ENCODE assay signal across 8 cellular contexts in genomic region chr12:42299392-42300308, GRCh38. TPM values are rescaled to one million over a fixed set of nuclear protein-coding genes. Genes with fewer than 3 reads are reported as not detected.
DNase-seq lines count a peak whose midpoint lies in the region; ATAC-seq, FAIRE-seq and TF ChIP-seq lines count a peak whose summit lies in the region.

No MANE protein-coding gene starts in this region.

- CTCF ChIA-PET in A549 (lab: Yijun Ruan, JAX) (interaction anchor here (0.7 to 1.1 kb wide), 2 partner anchors 13 to 67 kb away, joined by 3 to 4 read pairs; no protein-coding TSS in a partner anchor), PC-9 (lab: Charles Lee) (no interaction called here)

- TF ChIP-seq CTCF in A549 (IDR thresholded peaks at IDR 0.05) (no peak), retinal pigment epithelial cell (conservative IDR thresholded peaks at IDR 0.05; ENCODE audit: low read depth, low read length) (no peak), PC-9 (conservative IDR thresholded peaks at IDR 0.05) (no peak)

- intact Hi-C loops in PC-9 (cut with micrococcal nuclease; ENCODE audit: unreplicated experiment), result no loop called here

- H4K20me1 ChIP-seq in PC-9 (ENCODE audit: insufficient read depth), result no peaks in the 10 kb centered on the region

- H3K4me2 ChIP-seq in A549 (no peak overlapping the region), PC-9 (no peak overlapping the region)

- FAIRE-seq in A549 (lab: Jason Lieb, UNC), result no peak

- H3K36me3 ChIP-seq in PC-9 (ENCODE audit: low read depth), result no peaks in the 10 kb centered on the region

- no peak overlapping the region for H2AFZ ChIP-seq in PC-9

- BruUV-seq in PC-9 (replicated peaks; lab: Mats Ljungman, UMichigan), result no TSS peak

- TF ChIP-seq POLR2A in A549 (IDR thresholded peaks at IDR 0.05; ENCODE audit: low read length), result no peak

- H3K27ac ChIP-seq in A549 (no peak overlapping the region), substantia nigra (ENCODE audit: low read depth, low read length, poor library complexity, severe bottlenecking) (no peak overlapping the region), PC-9 (no peak overlapping the region)

- peak; percentile 41 to 70; a peak in 5 of 6 replicates for ATAC-seq in A549
- peak; percentile 85 for ATAC-seq in GM19351 (IDR thresholded peaks at IDR 0.05; ENCODE audit: unreplicated experiment)
- peak; percentile 83 for ATAC-seq in HG03354 (IDR thresholded peaks at IDR 0.05; ENCODE audit: poor library complexity, severe bottlenecking, unreplicated experiment)

- no peaks in the 10 kb centered on the region for H3F3A ChIP-seq in PC-9 (ENCODE audit: insufficient read depth, low read depth)

- H3K4me3 ChIP-seq in A549 (no peak overlapping the region), retinal pigment epithelial cell (ENCODE audit: low read length) (no peak overlapping the region), PC-9 (no peak overlapping the region)

- no peaks in the 10 kb centered on the region for H3K9me3 ChIP-seq in A549
- no peaks in the 10 kb centered on the region for H3K9me3 ChIP-seq in PC-9 (ENCODE audit: insufficient read depth, low read depth)

- no peaks in the 10 kb centered on the region for H3K27me3 ChIP-seq in PC-9 (ENCODE audit: insufficient read depth, low read depth)

- no peak for TF ChIP-seq EP300 in A549 (IDR thresholded peaks at IDR 0.05)

- DNase-seq in A549 (ENCODE audit: low read depth in 1 of 2, low spot score in 1 of 2) (peak in 1 of 2 experiments; percentile 49), retinal pigment epithelial cell (ENCODE audit: low read depth) (peak; percentile 29), substantia nigra (lab: John Stamatoyannopoulos, UW) (no peak), PC-9 (no peak), COLO829 (ENCODE audit: low spot score) (no peak)
- DNase-seq in activated CD8-positive, alpha-beta memory T cell treated with anti-CD3 and anti-CD28 coated beads, Interleukin-2, amount 50 U/mL, for 24 hours (ENCODE audit: extremely low read depth), result peak; percentile 26

- H3K4me1 ChIP-seq in A549 (0 out of 3 replicates have a peak, but pooled peaks cover 4% of the 10 kb centered on the region), PC-9 (replicated peaks; ENCODE audit: insufficient read depth) (no peaks in the 10 kb centered on the region)

- WGBS in A549 (ENCODE audit: missing lambda C conversion rate), result 78% methylated on average over 8 of the region's 8 CpGs

- POLR2A ChIA-PET in A549 (lab: Yijun Ruan, JAX), result no interaction called here
- POLR2A ChIA-PET in PC-9 (lab: Charles Lee; ENCODE audit: unreplicated experiment), result no interaction called here

- H3K9me2 ChIP-seq in PC-9 (ENCODE audit: insufficient read depth), result no peaks in the 10 kb centered on the region

- no peak for TF ChIP-seq RAD21 in A549 (conservative IDR thresholded peaks at IDR 0.05 in 1 of 2, IDR thresholded peaks at IDR 0.05 in 1 of 2)

- no peaks in the 10 kb centered on the region for H3K79me2 ChIP-seq in PC-9 (ENCODE audit: low read depth)

TF ChIP-seq in A549, 52 proteins besides CTCF, POLR2A, EP300 and RAD21:
- TF ChIP-seq FOSL2 (IDR thresholded peaks at IDR 0.05) (no peak), FOSL2 (CRISPR knock-in tag; IDR thresholded peaks at IDR 0.05) (peak; percentile 76), E2F6 (IDR thresholded peaks at IDR 0.05; ENCODE audit: borderline replicate concordance, low read depth) (no peak), CHD2 (IDR thresholded peaks at IDR 0.05; ENCODE audit: low read length, partially characterized antibody) (no peak)

RNA-seq across cellular contexts. Expression of gene ZCRB1, which starts 26.2 kb away (rescaled TPM):
- polyA plus RNA-seq in A549 (2011; rRNA removed), result 49.6 and 93.0 TPM in 2 replicates
- 28.7 and 30.5 TPM in 2 replicates for polyA plus RNA-seq in A549 (2012; cell fraction: cytosol; rRNA removed)
- polyA plus RNA-seq in A549 (2012; cell fraction: nucleus; rRNA removed), result 5.1 and 6.6 TPM in 2 replicates
- polyA plus RNA-seq in A549 (2017; fragmentation: RNase III; extraction: RNeasy Plus Mini Kit Qiagen cat#74134 plus additional on column Dnase treatment), result 62.7 to 65.9 TPM (median 65.6 TPM) in 3 replicates
- 14.5 and 22.8 TPM in 2 replicates for polyA minus RNA-seq in A549 (2011; rRNA and poly(A)+ RNA removed)
- 62.7 and 69.3 TPM in 2 replicates for total RNA-seq in PC-9 (2021)

RNA-seq across cellular contexts. Expression of gene PPHLN1, which starts 26.3 kb away (rescaled TPM):
- polyA plus RNA-seq in A549 (2011; rRNA removed) (88.8 and 135 TPM in 2 replicates), A549 (2017; fragmentation: RNase III; extraction: RNeasy Plus Mini Kit Qiagen cat#74134 plus additional on column Dnase treatment) (54.8 to 57.3 TPM (median 55.5 TPM) in 3 replicates)
- polyA plus RNA-seq in A549 (2012; cell fraction: cytosol; rRNA removed), result 38.6 and 57.6 TPM in 2 replicates
- 31.9 and 35.5 TPM in 2 replicates for polyA plus RNA-seq in A549 (2012; cell fraction: nucleus; rRNA removed)
- 25.2 and 42.1 TPM in 2 replicates for polyA minus RNA-seq in A549 (2011; rRNA and poly(A)+ RNA removed)
- 51.1 and 61.9 TPM in 2 replicates for total RNA-seq in PC-9 (2021)

Comparison
In these comparisons a context has a peak if more than half of its experiments do, and no peak if none do; other contexts are left out.
1. DNase-seq: peak in activated CD8-positive, alpha-beta memory T cell treated with anti-CD3 and anti-CD28 coated beads, Interleukin-2, amount 50 U/mL, for 24 hours (single experiment) and retinal pigment epithelial cell (single experiment); none in substantia nigra (0 of 49), PC-9 (0 of 2) and COLO829 (single experiment).
2. Peak in every context shown above with its lines, with median percentiles within 50 percentile points of each other: ATAC-seq.